2 cellular contexts compared by ENCODE assay signal in genomic region chrX:130111220-130111934, GRCh38.
TF ChIP-seq lines count a peak whose summit lies in the region.

No MANE protein-coding gene starts in this region.

TF ChIP-seq in GM23338, 12 proteins besides CTCF, POLR2A, EP300 and RAD21:
- TF ChIP-seq, protein P1, sequence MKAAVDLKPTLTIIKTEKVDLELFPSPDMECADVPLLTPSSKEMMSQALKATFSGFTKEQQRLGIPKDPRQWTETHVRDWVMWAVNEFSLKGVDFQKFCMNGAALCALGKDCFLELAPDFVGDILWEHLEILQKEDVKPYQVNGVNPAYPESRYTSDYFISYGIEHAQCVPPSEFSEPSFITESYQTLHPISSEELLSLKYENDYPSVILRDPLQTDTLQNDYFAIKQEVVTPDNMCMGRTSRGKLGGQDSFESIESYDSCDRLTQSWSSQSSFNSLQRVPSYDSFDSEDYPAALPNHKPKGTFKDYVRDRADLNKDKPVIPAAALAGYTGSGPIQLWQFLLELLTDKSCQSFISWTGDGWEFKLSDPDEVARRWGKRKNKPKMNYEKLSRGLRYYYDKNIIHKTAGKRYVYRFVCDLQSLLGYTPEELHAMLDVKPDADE (IDR thresholded peaks at IDR 0.05), result no peak
- peak; percentile 78 for TF ChIP-seq EZH2 (IDR thresholded peaks at IDR 0.05; ENCODE audit: low read depth, unreplicated experiment)

TF ChIP-seq in K562, 482 proteins besides CTCF, POLR2A, EP300 and RAD21 (continues in another document):
- peak; percentile 79 for TF ChIP-seq L3MBTL2 (IDR thresholded peaks at IDR 0.05)
- TF ChIP-seq MAZ (CRISPR knock-in tag; conservative IDR thresholded peaks at IDR 0.05 in 1 of 2, IDR thresholded peaks at IDR 0.05 in 1 of 2), result peak in 1 of 2 experiments; percentile 15; a peak in 1 of 4 replicates
- 0 out of 2 replicates have a peak, but pooled peaks have one; percentile 23 for TF ChIP-seq SIN3B (IDR thresholded peaks at IDR 0.05; ENCODE audit: low read depth)
- TF ChIP-seq, protein P2, sequence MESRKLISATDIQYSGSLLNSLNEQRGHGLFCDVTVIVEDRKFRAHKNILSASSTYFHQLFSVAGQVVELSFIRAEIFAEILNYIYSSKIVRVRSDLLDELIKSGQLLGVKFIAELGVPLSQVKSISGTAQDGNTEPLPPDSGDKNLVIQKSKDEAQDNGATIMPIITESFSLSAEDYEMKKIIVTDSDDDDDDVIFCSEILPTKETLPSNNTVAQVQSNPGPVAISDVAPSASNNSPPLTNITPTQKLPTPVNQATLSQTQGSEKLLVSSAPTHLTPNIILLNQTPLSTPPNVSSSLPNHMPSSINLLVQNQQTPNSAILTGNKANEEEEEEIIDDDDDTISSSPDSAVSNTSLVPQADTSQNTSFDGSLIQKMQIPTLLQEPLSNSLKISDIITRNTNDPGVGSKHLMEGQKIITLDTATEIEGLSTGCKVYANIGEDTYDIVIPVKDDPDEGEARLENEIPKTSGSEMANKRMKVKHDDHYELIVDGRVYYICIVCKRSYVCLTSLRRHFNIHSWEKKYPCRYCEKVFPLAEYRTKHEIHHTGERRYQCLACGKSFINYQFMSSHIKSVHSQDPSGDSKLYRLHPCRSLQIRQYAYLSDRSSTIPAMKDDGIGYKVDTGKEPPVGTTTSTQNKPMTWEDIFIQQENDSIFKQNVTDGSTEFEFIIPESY (CRISPR knock-in tag; IDR thresholded peaks at IDR 0.05), result peak; percentile 33; the same call in 1 of the 2 replicates
- TF ChIP-seq U2AF1 (optimal IDR thresholded peaks at IDR 0.05; ENCODE audit: low read depth, low read length), result no peak
- no peak for TF ChIP-seq ZNF431 (CRISPR knock-in tag; IDR thresholded peaks at IDR 0.05)
- TF ChIP-seq E2F8 (IDR thresholded peaks at IDR 0.05; ENCODE audit: low read depth, partially characterized antibody), result no peak
- TF ChIP-seq PTTG1 (tag; IDR thresholded peaks at IDR 0.05; ENCODE audit: low read depth), result no peak
- peak; percentile 32 for TF ChIP-seq RBBP5 (IDR thresholded peaks at IDR 0.05; ENCODE audit: borderline replicate concordance, insufficient read depth, low read length, poor library complexity, severe bottlenecking)
- TF ChIP-seq, protein P3, sequence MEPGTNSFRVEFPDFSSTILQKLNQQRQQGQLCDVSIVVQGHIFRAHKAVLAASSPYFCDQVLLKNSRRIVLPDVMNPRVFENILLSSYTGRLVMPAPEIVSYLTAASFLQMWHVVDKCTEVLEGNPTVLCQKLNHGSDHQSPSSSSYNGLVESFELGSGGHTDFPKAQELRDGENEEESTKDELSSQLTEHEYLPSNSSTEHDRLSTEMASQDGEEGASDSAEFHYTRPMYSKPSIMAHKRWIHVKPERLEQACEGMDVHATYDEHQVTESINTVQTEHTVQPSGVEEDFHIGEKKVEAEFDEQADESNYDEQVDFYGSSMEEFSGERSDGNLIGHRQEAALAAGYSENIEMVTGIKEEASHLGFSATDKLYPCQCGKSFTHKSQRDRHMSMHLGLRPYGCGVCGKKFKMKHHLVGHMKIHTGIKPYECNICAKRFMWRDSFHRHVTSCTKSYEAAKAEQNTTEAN (CRISPR knock-in tag; IDR thresholded peaks at IDR 0.05), result peak; percentile 57; the same call in 1 of the 2 replicates
- TF ChIP-seq CBFA2T2 (conservative IDR thresholded peaks at IDR 0.05), result no peak
- TF ChIP-seq FOXJ2 (tag; IDR thresholded peaks at IDR 0.05), result no peak
- no peak for TF ChIP-seq TCF7L2 (IDR thresholded peaks at IDR 0.05; ENCODE audit: low read depth, low read length)
- TF ChIP-seq, protein P4, sequence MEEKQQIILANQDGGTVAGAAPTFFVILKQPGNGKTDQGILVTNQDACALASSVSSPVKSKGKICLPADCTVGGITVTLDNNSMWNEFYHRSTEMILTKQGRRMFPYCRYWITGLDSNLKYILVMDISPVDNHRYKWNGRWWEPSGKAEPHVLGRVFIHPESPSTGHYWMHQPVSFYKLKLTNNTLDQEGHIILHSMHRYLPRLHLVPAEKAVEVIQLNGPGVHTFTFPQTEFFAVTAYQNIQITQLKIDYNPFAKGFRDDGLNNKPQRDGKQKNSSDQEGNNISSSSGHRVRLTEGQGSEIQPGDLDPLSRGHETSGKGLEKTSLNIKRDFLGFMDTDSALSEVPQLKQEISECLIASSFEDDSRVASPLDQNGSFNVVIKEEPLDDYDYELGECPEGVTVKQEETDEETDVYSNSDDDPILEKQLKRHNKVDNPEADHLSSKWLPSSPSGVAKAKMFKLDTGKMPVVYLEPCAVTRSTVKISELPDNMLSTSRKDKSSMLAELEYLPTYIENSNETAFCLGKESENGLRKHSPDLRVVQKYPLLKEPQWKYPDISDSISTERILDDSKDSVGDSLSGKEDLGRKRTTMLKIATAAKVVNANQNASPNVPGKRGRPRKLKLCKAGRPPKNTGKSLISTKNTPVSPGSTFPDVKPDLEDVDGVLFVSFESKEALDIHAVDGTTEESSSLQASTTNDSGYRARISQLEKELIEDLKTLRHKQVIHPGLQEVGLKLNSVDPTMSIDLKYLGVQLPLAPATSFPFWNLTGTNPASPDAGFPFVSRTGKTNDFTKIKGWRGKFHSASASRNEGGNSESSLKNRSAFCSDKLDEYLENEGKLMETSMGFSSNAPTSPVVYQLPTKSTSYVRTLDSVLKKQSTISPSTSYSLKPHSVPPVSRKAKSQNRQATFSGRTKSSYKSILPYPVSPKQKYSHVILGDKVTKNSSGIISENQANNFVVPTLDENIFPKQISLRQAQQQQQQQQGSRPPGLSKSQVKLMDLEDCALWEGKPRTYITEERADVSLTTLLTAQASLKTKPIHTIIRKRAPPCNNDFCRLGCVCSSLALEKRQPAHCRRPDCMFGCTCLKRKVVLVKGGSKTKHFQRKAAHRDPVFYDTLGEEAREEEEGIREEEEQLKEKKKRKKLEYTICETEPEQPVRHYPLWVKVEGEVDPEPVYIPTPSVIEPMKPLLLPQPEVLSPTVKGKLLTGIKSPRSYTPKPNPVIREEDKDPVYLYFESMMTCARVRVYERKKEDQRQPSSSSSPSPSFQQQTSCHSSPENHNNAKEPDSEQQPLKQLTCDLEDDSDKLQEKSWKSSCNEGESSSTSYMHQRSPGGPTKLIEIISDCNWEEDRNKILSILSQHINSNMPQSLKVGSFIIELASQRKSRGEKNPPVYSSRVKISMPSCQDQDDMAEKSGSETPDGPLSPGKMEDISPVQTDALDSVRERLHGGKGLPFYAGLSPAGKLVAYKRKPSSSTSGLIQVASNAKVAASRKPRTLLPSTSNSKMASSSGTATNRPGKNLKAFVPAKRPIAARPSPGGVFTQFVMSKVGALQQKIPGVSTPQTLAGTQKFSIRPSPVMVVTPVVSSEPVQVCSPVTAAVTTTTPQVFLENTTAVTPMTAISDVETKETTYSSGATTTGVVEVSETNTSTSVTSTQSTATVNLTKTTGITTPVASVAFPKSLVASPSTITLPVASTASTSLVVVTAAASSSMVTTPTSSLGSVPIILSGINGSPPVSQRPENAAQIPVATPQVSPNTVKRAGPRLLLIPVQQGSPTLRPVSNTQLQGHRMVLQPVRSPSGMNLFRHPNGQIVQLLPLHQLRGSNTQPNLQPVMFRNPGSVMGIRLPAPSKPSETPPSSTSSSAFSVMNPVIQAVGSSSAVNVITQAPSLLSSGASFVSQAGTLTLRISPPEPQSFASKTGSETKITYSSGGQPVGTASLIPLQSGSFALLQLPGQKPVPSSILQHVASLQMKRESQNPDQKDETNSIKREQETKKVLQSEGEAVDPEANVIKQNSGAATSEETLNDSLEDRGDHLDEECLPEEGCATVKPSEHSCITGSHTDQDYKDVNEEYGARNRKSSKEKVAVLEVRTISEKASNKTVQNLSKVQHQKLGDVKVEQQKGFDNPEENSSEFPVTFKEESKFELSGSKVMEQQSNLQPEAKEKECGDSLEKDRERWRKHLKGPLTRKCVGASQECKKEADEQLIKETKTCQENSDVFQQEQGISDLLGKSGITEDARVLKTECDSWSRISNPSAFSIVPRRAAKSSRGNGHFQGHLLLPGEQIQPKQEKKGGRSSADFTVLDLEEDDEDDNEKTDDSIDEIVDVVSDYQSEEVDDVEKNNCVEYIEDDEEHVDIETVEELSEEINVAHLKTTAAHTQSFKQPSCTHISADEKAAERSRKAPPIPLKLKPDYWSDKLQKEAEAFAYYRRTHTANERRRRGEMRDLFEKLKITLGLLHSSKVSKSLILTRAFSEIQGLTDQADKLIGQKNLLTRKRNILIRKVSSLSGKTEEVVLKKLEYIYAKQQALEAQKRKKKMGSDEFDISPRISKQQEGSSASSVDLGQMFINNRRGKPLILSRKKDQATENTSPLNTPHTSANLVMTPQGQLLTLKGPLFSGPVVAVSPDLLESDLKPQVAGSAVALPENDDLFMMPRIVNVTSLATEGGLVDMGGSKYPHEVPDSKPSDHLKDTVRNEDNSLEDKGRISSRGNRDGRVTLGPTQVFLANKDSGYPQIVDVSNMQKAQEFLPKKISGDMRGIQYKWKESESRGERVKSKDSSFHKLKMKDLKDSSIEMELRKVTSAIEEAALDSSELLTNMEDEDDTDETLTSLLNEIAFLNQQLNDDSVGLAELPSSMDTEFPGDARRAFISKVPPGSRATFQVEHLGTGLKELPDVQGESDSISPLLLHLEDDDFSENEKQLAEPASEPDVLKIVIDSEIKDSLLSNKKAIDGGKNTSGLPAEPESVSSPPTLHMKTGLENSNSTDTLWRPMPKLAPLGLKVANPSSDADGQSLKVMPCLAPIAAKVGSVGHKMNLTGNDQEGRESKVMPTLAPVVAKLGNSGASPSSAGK (IDR thresholded peaks at IDR 0.05), result peak; percentile 57
- TF ChIP-seq, protein P5, sequence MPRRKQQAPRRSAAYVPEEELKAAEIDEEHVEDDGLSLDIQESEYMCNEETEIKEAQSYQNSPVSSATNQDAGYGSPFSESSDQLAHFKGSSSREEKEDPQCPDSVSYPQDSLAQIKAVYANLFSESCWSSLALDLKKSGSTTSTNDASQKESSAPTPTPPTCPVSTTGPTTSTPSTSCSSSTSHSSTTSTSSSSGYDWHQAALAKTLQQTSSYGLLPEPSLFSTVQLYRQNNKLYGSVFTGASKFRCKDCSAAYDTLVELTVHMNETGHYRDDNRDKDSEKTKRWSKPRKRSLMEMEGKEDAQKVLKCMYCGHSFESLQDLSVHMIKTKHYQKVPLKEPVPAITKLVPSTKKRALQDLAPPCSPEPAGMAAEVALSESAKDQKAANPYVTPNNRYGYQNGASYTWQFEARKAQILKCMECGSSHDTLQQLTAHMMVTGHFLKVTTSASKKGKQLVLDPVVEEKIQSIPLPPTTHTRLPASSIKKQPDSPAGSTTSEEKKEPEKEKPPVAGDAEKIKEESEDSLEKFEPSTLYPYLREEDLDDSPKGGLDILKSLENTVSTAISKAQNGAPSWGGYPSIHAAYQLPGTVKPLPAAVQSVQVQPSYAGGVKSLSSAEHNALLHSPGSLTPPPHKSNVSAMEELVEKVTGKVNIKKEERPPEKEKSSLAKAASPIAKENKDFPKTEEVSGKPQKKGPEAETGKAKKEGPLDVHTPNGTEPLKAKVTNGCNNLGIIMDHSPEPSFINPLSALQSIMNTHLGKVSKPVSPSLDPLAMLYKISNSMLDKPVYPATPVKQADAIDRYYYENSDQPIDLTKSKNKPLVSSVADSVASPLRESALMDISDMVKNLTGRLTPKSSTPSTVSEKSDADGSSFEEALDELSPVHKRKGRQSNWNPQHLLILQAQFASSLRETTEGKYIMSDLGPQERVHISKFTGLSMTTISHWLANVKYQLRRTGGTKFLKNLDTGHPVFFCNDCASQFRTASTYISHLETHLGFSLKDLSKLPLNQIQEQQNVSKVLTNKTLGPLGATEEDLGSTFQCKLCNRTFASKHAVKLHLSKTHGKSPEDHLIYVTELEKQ (CRISPR knock-in tag; IDR thresholded peaks at IDR 0.05), result no peak
- no peak for TF ChIP-seq KLF10 (CRISPR knock-in tag; IDR thresholded peaks at IDR 0.05)
- TF ChIP-seq ZFX (CRISPR knock-in tag; IDR thresholded peaks at IDR 0.05), result peak; percentile 75
- peak; percentile 81 for TF ChIP-seq RBFOX2 (IDR thresholded peaks at IDR 0.05; ENCODE audit: low read depth, low read length)
- TF ChIP-seq SP2 (IDR thresholded peaks at IDR 0.05; ENCODE audit: extremely low read depth, low read depth, low read length, poor library complexity, severe bottlenecking), result no peak
- TF ChIP-seq MNT (conservative IDR thresholded peaks at IDR 0.05), result 0 out of 4 replicates have a peak, but pooled peaks of 1 of the 2 experiments have one; percentile 31
- 0 out of 2 replicates have a peak, but pooled peaks have one; percentile 48 for TF ChIP-seq PHF8 (IDR thresholded peaks at IDR 0.05; ENCODE audit: borderline replicate concordance, low read length)
- TF ChIP-seq ZBTB7A (IDR thresholded peaks at IDR 0.05; ENCODE audit: borderline replicate concordance, control insufficient read depth, low read depth, low read length), result peak; percentile 30; the same call in 1 of the 2 replicates
